In genomic region chr5:149153193-149153750, GRCh38 we compare ENCODE assay signal across 15 cellular contexts. TPM values are rescaled to one million over a fixed set of nuclear protein-coding genes. Genes with fewer than 3 reads are reported as not detected.
A peak's percentile ranks its signal among the peaks of the same experiment; 100 is the strongest.
DNase-seq lines count a peak whose midpoint lies in the region; ATAC-seq and TF ChIP-seq lines count a peak whose summit lies in the region.
"Had no signal": no experiment of that assay in that cellular context is flagged by ENCODE, and none has a peak within 500 bp of the region (broad histone marks: within the 10 kb centered on the region; RNA-seq: fewer than 3 reads in every experiment).

No MANE protein-coding gene starts in this region.

- H3K9ac ChIP-seq in IMR-90 (ENCODE audit: low read depth, low read length) = no peak overlapping the region

- dilution Hi-C loops in IMR-90 (cut with HindIII; ENCODE audit: low sequenced_read_pairs, unreplicated experiment) = no loop called here

- H3K36me3 Mint-ChIP-seq in CD14-positive monocyte = no peaks in the 10 kb centered on the region
- H3K36me3 Mint-ChIP-seq in progenitor cell of endocrine pancreas (ENCODE audit: insufficient read depth) = no peaks in the 10 kb centered on the region
- H3K36me3 Mint-ChIP-seq: CD4-positive, alpha-beta memory T cell had no signal

- no TSS peak for BruUV-seq in IMR-90 (replicated peaks; lab: Mats Ljungman, UMichigan)

- H3K79me1 ChIP-seq in IMR-90 (ENCODE audit: low read depth in 1 of 2, low read length in 2 of 2) = peaks cover 64 to 98% of the 10 kb centered on the region in 2 experiments

- peak overlapping the region; percentile 78 for H3K18ac ChIP-seq in IMR-90 (ENCODE audit: low read depth, low read length)

- CTCF ChIA-PET in IMR-90 (lab: Yijun Ruan, JAX) = interaction anchor here (1.7 kb wide), 1 partner anchor 9 kb away, joined by 5 read pairs; no protein-coding TSS in a partner anchor

- H2AK5ac ChIP-seq in IMR-90 (ENCODE audit: low read depth, low read length) = peak overlapping the region; percentile 98

- H3K23ac ChIP-seq in IMR-90 (ENCODE audit: low read depth, low read length) = peak overlapping the region; percentile 86

- no peaks in the 10 kb centered on the region for H3K27me3 ChIP-seq in IMR-90 (ENCODE audit: control insufficient read depth, insufficient read depth, low read length)

- peak overlapping the region; percentile 90 for H3K14ac ChIP-seq in IMR-90 (replicated peaks; ENCODE audit: low read depth, low read length)

- peak overlapping the region; percentile 4 for H2AFZ ChIP-seq in IMR-90 (replicated peaks; ENCODE audit: low read length, poor library complexity)

- intact Hi-C loops in CD14-positive monocyte (cut with micrococcal nuclease) (no loop called here), IMR-90 (cut with micrococcal nuclease) (no loop called here)

- H3K9me3 ChIP-seq in IMR-90 (ENCODE audit: control insufficient read depth, insufficient read depth, low read length) = no peaks in the 10 kb centered on the region
- H3K9me3 ChIP-seq: mucosa of descending colon had no signal

- H2BK20ac ChIP-seq in IMR-90 (ENCODE audit: low read depth, low read length) = peak overlapping the region; percentile 82; the same call in 1 of the 2 replicates

- H3K4me2 ChIP-seq in IMR-90 (ENCODE audit: low read depth, low read length) = no peak overlapping the region

- POLR2A ChIA-PET in IMR-90 (lab: Charles Lee; ENCODE audit: unreplicated experiment) = no interaction called here

- H3K27ac ChIP-seq in IMR-90 (ENCODE audit: insufficient read depth, low read length) = peak overlapping the region; percentile 38; the same call in 1 of the 2 replicates
- H3K27ac ChIP-seq in coronary artery = peak overlapping the region; percentile 50 to 65

- peak overlapping the region in 5 of 7 donors; percentile 25 to 81 (median 72) for H3K27ac Mint-ChIP-seq in CD14-positive monocyte
- peak overlapping the region; percentile 2 for H3K27ac Mint-ChIP-seq in progenitor cell of endocrine pancreas
- H3K27ac Mint-ChIP-seq: CD4-positive, alpha-beta memory T cell had no signal

- H3K4me1 ChIP-seq in IMR-90 (ENCODE audit: control insufficient read depth, insufficient read depth, low read length) = peaks cover 39% of the 10 kb centered on the region

- H3K4me3 Mint-ChIP-seq in CD14-positive monocyte = peak overlapping the region in 1 of 2 donors; percentile 77
- no peak overlapping the region for H3K4me3 Mint-ChIP-seq in progenitor cell of endocrine pancreas (ENCODE audit: low read depth)
- H3K4me3 Mint-ChIP-seq: CD4-positive, alpha-beta memory T cell had no signal

- H3K27me3 Mint-ChIP-seq in CD14-positive monocyte (ENCODE audit: low read depth in 3 of 3) (peaks cover 0 to 2% (median 0%) of the 10 kb centered on the region in 3 donors), progenitor cell of endocrine pancreas (no peaks in the 10 kb centered on the region)

- in situ Hi-C loops in IMR-90 (cut with MboI; ENCODE audit: low sequenced_read_pairs) = loop anchor here (25.0 kb wide), 1 partner anchor 409 kb away; the partner anchor contains the start of gene CSNK1A1

- 0 out of 2 replicates have a peak, but pooled peaks cover 5% of the 10 kb centered on the region for H4K20me1 ChIP-seq in IMR-90 (ENCODE audit: insufficient read depth, low read length)

- DNase-seq in CD14-positive monocyte (ENCODE audit: low spot score) = no peak
- no peak for DNase-seq in IMR-90
- no peak for DNase-seq in coronary artery (ENCODE audit: low spot score)
- DNase-seq in progenitor cell of endocrine pancreas (ENCODE audit: low spot score, unreplicated experiment) = no peak
- DNase-seq in DMS79 treated with DMSO at 0.1 percent for 48 hours (lab: John Stamatoyannopoulos, UW) = no peak
- DNase-seq: activated T-cell treated with anti-CD3 and anti-CD28 coated beads, Interleukin-2, amount 50 U/mL, for 48 hours; amygdala; CD4-positive, alpha-beta memory T cell; dermis blood vessel endothelial cell; mucosa of descending colon; NCI-H1092; NCI-H226; T-helper 9 cell had no signal

- H3K4me3 ChIP-seq in IMR-90 (ENCODE audit: insufficient read depth, low read depth, low read length) (no peak overlapping the region), coronary artery (no peak overlapping the region)
- H3K4me3 ChIP-seq: mucosa of descending colon had no signal

- peaks cover 34% of the 10 kb centered on the region for H3K9me1 ChIP-seq in IMR-90 (ENCODE audit: insufficient read depth, low read length)

- peak overlapping the region; percentile 47; the same call in 1 of the 2 replicates for H4K5ac ChIP-seq in IMR-90 (ENCODE audit: low read depth, low read length)

- peak overlapping the region; percentile 80 for H2BK5ac ChIP-seq in IMR-90 (ENCODE audit: low read depth, low read length, poor library complexity, severe bottlenecking)

- TF ChIP-seq POLR2A in IMR-90 (IDR thresholded peaks at IDR 0.05; ENCODE audit: low read depth, low read length) = no peak

- H3K4ac ChIP-seq in IMR-90 (ENCODE audit: low read depth, low read length) = peak overlapping the region; percentile 87

- H2AK9ac ChIP-seq in IMR-90 (replicated peaks; ENCODE audit: low read depth, low read length, poor library complexity) = peak overlapping the region; percentile 8

- no peak for TF ChIP-seq RAD21 in IMR-90 (IDR thresholded peaks at IDR 0.05; ENCODE audit: low read length)

- no peaks in the 10 kb centered on the region for H3K36me3 ChIP-seq in IMR-90 (ENCODE audit: control insufficient read depth, insufficient read depth, low read length)

- ATAC-seq in IMR-90 (ENCODE audit: low read depth) = no peak
- no peak for ATAC-seq in HG03280 (IDR thresholded peaks at IDR 0.05; ENCODE audit: unreplicated experiment)
- no peak for ATAC-seq in GM21717 (IDR thresholded peaks at IDR 0.05; ENCODE audit: unreplicated experiment)
- ATAC-seq: mucosa of descending colon had no signal

- H3K4me1 Mint-ChIP-seq in CD14-positive monocyte (peaks cover 52% of the 10 kb centered on the region), progenitor cell of endocrine pancreas (ENCODE audit: low read depth) (peaks cover 5% of the 10 kb centered on the region)
- H3K4me1 Mint-ChIP-seq: CD4-positive, alpha-beta memory T cell had no signal

- peak overlapping the region; percentile 41 to 66; a peak in 3 of 4 replicates for H4K8ac ChIP-seq in IMR-90 (ENCODE audit: low read depth in 2 of 2, low read length in 2 of 2)

- H2BK15ac ChIP-seq in IMR-90 (ENCODE audit: low read depth, low read length) = peak overlapping the region; percentile 98; the same call in 2 of the 3 replicates

- WGBS in IMR-90 (ENCODE audit: extremely low coverage in 2 of 2, insufficient read length in 1 of 2), 2 experiments = 100% methylated on average over 1 of the region's 4 CpGs; no CpG with 5 or more reads in 1 of the 2 experiments

- H3K9me3 Mint-ChIP-seq in CD14-positive monocyte (no peaks in the 10 kb centered on the region), progenitor cell of endocrine pancreas (ENCODE audit: low read depth) (no peaks in the 10 kb centered on the region)
- H3K9me3 Mint-ChIP-seq: CD4-positive, alpha-beta memory T cell had no signal

- peak overlapping the region; percentile 88 for H2BK120ac ChIP-seq in IMR-90 (ENCODE audit: low read depth, low read length)

- H4K91ac ChIP-seq in IMR-90 (ENCODE audit: insufficient read depth, low read depth, low read length) = peak overlapping the region; percentile 86

- no peak overlapping the region for H3K56ac ChIP-seq in IMR-90 (ENCODE audit: extremely low read depth, insufficient read depth, low read length)

- no peak for TF ChIP-seq CTCF in CD14-positive monocyte (IDR thresholded peaks at IDR 0.05)
- TF ChIP-seq CTCF in IMR-90 (conservative IDR thresholded peaks at IDR 0.05; ENCODE audit: low read depth, low read length) = no peak
- TF ChIP-seq CTCF in coronary artery (IDR thresholded peaks at IDR 0.05) = no peak
- TF ChIP-seq CTCF in progenitor cell of endocrine pancreas (IDR thresholded peaks at IDR 0.05; ENCODE audit: unreplicated experiment) = no peak

TF ChIP-seq in IMR-90, 13 proteins besides CTCF, POLR2A, EP300 and RAD21:
- no peak for TF ChIP-seq RFX5 (IDR thresholded peaks at IDR 0.05; ENCODE audit: low read depth, low read length)

RNA-seq across cellular contexts. Expression of gene ABLIM3, which starts 12.0 kb away (rescaled TPM):
- polyA plus RNA-seq in CD14-positive monocyte (under 1 TPM; 0.22 to 0.74 TPM), IMR-90 (2012; rRNA removed) (69.9 and 71.1 TPM in 2 replicates)
- total RNA-seq in IMR-90 (2012; rRNA removed) (33.3 and 34.2 TPM in 2 replicates), progenitor cell of endocrine pancreas (0.27 and 0.48 TPM in 2 replicates)
- polyA plus RNA-seq in IMR-90 (2012; cell fraction: cytosol; rRNA removed) = 33.1 and 46.6 TPM in 2 replicates
- 125 and 174 TPM in 2 replicates for polyA plus RNA-seq in IMR-90 (2012; cell fraction: nucleus; rRNA removed; ENCODE audit: low replicate concordance)
- total RNA-seq: CD4-positive, alpha-beta memory T cell had no signal
- polyA plus RNA-seq: CD4-positive, alpha-beta memory T cell had no signal

Comparison
In these comparisons a context has a peak if more than half of its experiments do, and no peak if none do; other contexts are left out.
1. RNA of gene ABLIM3, which starts 12.0 kb away (total RNA-seq): 33.3 to 34.2 TPM in IMR-90; 0.27 to 0.48 TPM in progenitor cell of endocrine pancreas; every median in the first group is over 10 times any median in the second.